Comparison of ENCODE assay signal across 35 cellular contexts in genomic region chr12:93956551-93956950, GRCh38.
"Had no signal": no experiment of that assay in that cellular context is flagged by ENCODE, and none has a peak within 500 bp of the region (broad histone marks: within the 10 kb centered on the region; RNA-seq: fewer than 3 reads in every experiment).

No MANE protein-coding gene starts in this region.

- H3K9me3 ChIP-seq: adrenal gland, body of pancreas, breast epithelium had no signal

- DNase-seq: activated B cell treated with CpG ODN at 0.5 μM for 24 hours; activated CD4-positive, alpha-beta memory T cell treated with anti-CD3 and anti-CD28 coated beads for 36 hours; activated CD4-positive, alpha-beta T cell treated with anti-CD3 and anti-CD28 coated beads for 4 hours; activated CD4-positive, alpha-beta T cell treated with anti-CD3 and anti-CD28 coated beads, Interleukin-2, amount 10 ng/mL, durations not matched to agents 24 days and 14 days; activated CD4-positive, alpha-beta T cell treated with anti-CD3 and anti-CD28 coated beads, Interleukin-2, amount 50 U/mL, for 1 hour; activated CD4-positive, alpha-beta T cell treated with anti-CD3 and anti-CD28 coated beads, Interleukin-2, amount 50 U/mL, for 4 hours; activated CD4-positive, CD25-positive, alpha-beta regulatory T cell treated with anti-CD3 and anti-CD28 coated beads, Interleukin-2, amount 50 U/mL, for 72 hours; activated CD8-positive, alpha-beta memory T cell treated with anti-CD3 and anti-CD28 coated beads, Interleukin-2, amount 50 U/mL, for 4 hours; activated CD8-positive, alpha-beta T cell treated with anti-CD3 and anti-CD28 coated beads for 36 hours; activated effector memory CD4-positive, alpha-beta T cell treated with anti-CD3 and anti-CD28 coated beads, Interleukin-2, amount 50 U/mL, for 16 hours; activated gamma-delta T cell treated with Interleukin-2 at 50 U/mL for 16 hours; activated naive CD4-positive, alpha-beta T cell; activated naive CD4-positive, alpha-beta T cell treated with anti-CD3 and anti-CD28 coated beads for 36 hours; activated naive CD4-positive, alpha-beta T cell treated with anti-CD3 and anti-CD28 coated beads, Interleukin-2, amount 50 U/mL, for 16 hours; activated naive CD8-positive, alpha-beta T cell treated with anti-CD3 and anti-CD28 coated beads for 36 hours; activated T-cell treated with anti-CD3 and anti-CD28 coated beads for 4 hours; activated T-cell treated with anti-CD3 and anti-CD28 coated beads, Interleukin-2, amount 50 U/mL, for 1 hour; activated T-cell treated with anti-CD3 and anti-CD28 coated beads, Interleukin-2, amount 50 U/mL, for 4 hours; activated T-cell treated with anti-CD3 and anti-CD28 coated beads, Interleukin-2, amount 50 U/mL, for 72 hours; adrenal gland; amniotic stem cell; aorta; brain microvascular endothelial cell; central memory CD4-positive, alpha-beta T cell; T-helper 1 cell; T-helper 2 cell; T-helper 9 cell had no signal

- H3K27me3 ChIP-seq: adrenal gland, body of pancreas, brain microvascular endothelial cell, breast epithelium, cardiac muscle cell had no signal

- H3K36me3 ChIP-seq: adrenal gland, brain microvascular endothelial cell, breast epithelium, cardiac muscle cell had no signal

- H3K4me3 ChIP-seq: adrenal gland, body of pancreas, breast epithelium, cardiac muscle cell had no signal

- H3K27ac ChIP-seq: adrenal gland, body of pancreas, brain microvascular endothelial cell, cardiac muscle cell, VCaP had no signal

- ATAC-seq: activated CD8-positive, alpha-beta T cell treated with anti-CD3 and anti-CD28 coated beads for 36 hours; activated naive CD4-positive, alpha-beta T cell treated with anti-CD3 and anti-CD28 coated beads, Interleukin-2, amount 50 U/mL, for 72 hours; activated T-cell treated with anti-CD3 and anti-CD28 coated beads, Interleukin-2, amount 50 U/mL, for 4 hours; activated T-cell treated with anti-CD3 and anti-CD28 coated beads, Interleukin-2, amount 50 U/mL, for 72 hours; activated T-helper 17 cell treated with anti-CD3 and anti-CD28 coated beads, Interleukin-2, amount 50 U/mL, for 72 hours; body of pancreas had no signal

- FAIRE-seq: astrocyte, TTC549 had no signal

- H3K4me1 ChIP-seq: adrenal gland, body of pancreas, breast epithelium had no signal
